8 cellular contexts compared by ENCODE assay signal in genomic region chr1:57422271-57423134, GRCh38. TPM values are rescaled to one million over a fixed set of nuclear protein-coding genes. Genes with fewer than 3 reads are reported as not detected.
DNase-seq lines count a peak whose midpoint lies in the region; ATAC-seq and TF ChIP-seq lines count a peak whose summit lies in the region.

No MANE protein-coding gene starts in this region.

- DNase-seq in activated T-cell treated with anti-CD3 and anti-CD28 coated beads, Interleukin-2, amount 50 U/mL, for 4 hours: no peak
- DNase-seq in activated T-cell treated with anti-CD3 and anti-CD28 coated beads for 4 hours: no peak
- peak; percentile 2 for DNase-seq in brain microvascular endothelial cell
- no peak for DNase-seq in kidney epithelial cell (ENCODE audit: low read depth)
- DNase-seq in BE2C: no peak
- DNase-seq in NCI-H446 treated with DMSO at 0.1 percent for 48 hours (lab: John Stamatoyannopoulos, UW): no peak
- no peak for DNase-seq in H4 (ENCODE audit: low spot score)

- no peaks in the 10 kb centered on the region for H3K36me3 Mint-ChIP-seq in activated T-cell treated with anti-CD3 and anti-CD28 coated beads, Interleukin-2, amount 50 U/mL, for 4 hours (ENCODE audit: insufficient read depth)

- H3K9me3 ChIP-seq in BE2C: no peaks in the 10 kb centered on the region

- TF ChIP-seq CTCF in brain microvascular endothelial cell (IDR thresholded peaks at IDR 0.05; ENCODE audit: low read depth, low read length, missing control alignments) (peak; percentile 46), kidney epithelial cell (IDR thresholded peaks at IDR 0.05; ENCODE audit: insufficient read depth, low read length, poor library complexity, severe bottlenecking) (no peak), BE2C (IDR thresholded peaks at IDR 0.05; ENCODE audit: low read depth, low read length) (no peak)

- no peaks in the 10 kb centered on the region for H3K4me1 ChIP-seq in urinary bladder (ENCODE audit: insufficient read depth)
- no peaks in the 10 kb centered on the region for H3K4me1 ChIP-seq in BE2C

- H3K9me3 Mint-ChIP-seq in activated T-cell treated with anti-CD3 and anti-CD28 coated beads, Interleukin-2, amount 50 U/mL, for 4 hours: no peaks in the 10 kb centered on the region

- in situ Hi-C loops in brain microvascular endothelial cell (cut with HindIII; ENCODE audit: low pct_ligation_motif_present, low sequenced_read_pairs): no loop called here

- H3K4me3 ChIP-seq in brain microvascular endothelial cell (ENCODE audit: low read depth, low read length) (peak overlapping the region; percentile 40), kidney epithelial cell (ENCODE audit: low read depth, low read length) (peak overlapping the region; percentile 25), urinary bladder (ENCODE audit: low read depth, low read length) (peak overlapping the region; percentile 38), BE2C (ENCODE audit: low read depth, low read length) (no peak overlapping the region)

- H3K4me3 Mint-ChIP-seq in activated T-cell treated with anti-CD3 and anti-CD28 coated beads, Interleukin-2, amount 50 U/mL, for 4 hours: peak overlapping the region; percentile 51

- H3K27ac ChIP-seq in brain microvascular endothelial cell (no peak overlapping the region), urinary bladder (ENCODE audit: low read depth) (no peak overlapping the region)

- WGBS in urinary bladder: 1% methylated on average over 66 of the region's 66 CpGs

- peaks cover 2% of the 10 kb centered on the region for H3K4me1 Mint-ChIP-seq in activated T-cell treated with anti-CD3 and anti-CD28 coated beads, Interleukin-2, amount 50 U/mL, for 4 hours (ENCODE audit: low read depth)

- ATAC-seq in activated T-cell treated with anti-CD3 and anti-CD28 coated beads, Interleukin-2, amount 50 U/mL, for 4 hours: no peak

- no peaks in the 10 kb centered on the region for H3K36me3 ChIP-seq in brain microvascular endothelial cell (replicated peaks)
- H3K36me3 ChIP-seq in kidney epithelial cell (ENCODE audit: control insufficient read depth, insufficient read depth, low read length): no peaks in the 10 kb centered on the region
- H3K36me3 ChIP-seq in urinary bladder (ENCODE audit: insufficient read depth): no peaks in the 10 kb centered on the region
- no peaks in the 10 kb centered on the region for H3K36me3 ChIP-seq in BE2C

- H3K27me3 ChIP-seq in brain microvascular endothelial cell (replicated peaks) (peaks cover 48% of the 10 kb centered on the region), kidney epithelial cell (ENCODE audit: control insufficient read depth, insufficient read depth, low read length) (peaks cover 21% of the 10 kb centered on the region), BE2C (peaks cover 19% of the 10 kb centered on the region)

- H3K27me3 Mint-ChIP-seq in activated T-cell treated with anti-CD3 and anti-CD28 coated beads, Interleukin-2, amount 50 U/mL, for 4 hours (ENCODE audit: low read depth): peaks cover 65% of the 10 kb centered on the region

RNA-seq across cellular contexts. Expression of gene DAB1, which starts 1.4 kb away (rescaled TPM):
- total RNA-seq in activated T-cell treated with anti-CD3 and anti-CD28 coated beads, Interleukin-2, amount 50 U/mL, for 4 hours: not detected
- total RNA-seq in kidney epithelial cell (under 0.01 and 0.25 TPM in 2 replicates), urinary bladder (4.9 TPM)
- polyA plus RNA-seq in urinary bladder: 0.86 TPM
- polyA plus RNA-seq in BE2C (2012; ENCODE audit: insufficient read depth, insufficient read length, low read depth): 0.29 TPM
- not detected in 2 replicates for total RNA-seq in H4 (2014; rRNA removed; shearing (Covaris generic))
